2 cellular contexts compared by ENCODE assay signal in genomic region chr3:73668366-73668765, GRCh38.
TF ChIP-seq lines count a peak whose summit lies in the region.

No MANE protein-coding gene starts in this region.

TF ChIP-seq in GM23338, 12 proteins besides CTCF, POLR2A, EP300 and RAD21 (continued from another document):
- TF ChIP-seq POLR2AphosphoS5 (IDR thresholded peaks at IDR 0.05; ENCODE audit: low read depth) (no peak), REST (IDR thresholded peaks at IDR 0.05; ENCODE audit: unreplicated experiment) (no peak), JUNB (IDR thresholded peaks at IDR 0.05; ENCODE audit: unreplicated experiment) (no peak), ZNF331 (CRISPR knock-in tag; IDR thresholded peaks at IDR 0.05; ENCODE audit: low read depth) (no peak), EZH2phosphoT487 (IDR thresholded peaks at IDR 0.05; ENCODE audit: unreplicated experiment) (no peak), NANOG (IDR thresholded peaks at IDR 0.05; ENCODE audit: borderline replicate concordance) (no peak), ZNF462 (CRISPR knock-in tag; IDR thresholded peaks at IDR 0.05) (no peak), STAT1 (IDR thresholded peaks at IDR 0.05; ENCODE audit: unreplicated experiment) (no peak), EZH2 (IDR thresholded peaks at IDR 0.05; ENCODE audit: low read depth, unreplicated experiment) (no peak), ZNF114 (CRISPR knock-in tag; IDR thresholded peaks at IDR 0.05) (no peak), CREB1 (CRISPR knock-in tag; IDR thresholded peaks at IDR 0.05; ENCODE audit: low read depth) (no peak)
TF ChIP-seq in GM23338: peak in this region for 0.

TF ChIP-seq in WTC11, 78 proteins besides CTCF, POLR2A, EP300 and RAD21 (continued from another document):
- TF ChIP-seq USF2 (CRISPR knock-in tag; IDR thresholded peaks at IDR 0.05) (no peak), NFE2L1 (CRISPR knock-in tag; IDR thresholded peaks at IDR 0.05) (no peak), ESRRA (CRISPR knock-in tag; IDR thresholded peaks at IDR 0.05; ENCODE audit: borderline replicate concordance) (no peak), NR2C2 (CRISPR knock-in tag; IDR thresholded peaks at IDR 0.05) (no peak), ARID4B (CRISPR knock-in tag; IDR thresholded peaks at IDR 0.05; ENCODE audit: borderline replicate concordance) (no peak)
